ENCODE assay signal across 27 cellular contexts in genomic region chr17:68576137-68576536, GRCh38. TPM values are rescaled to one million over a fixed set of nuclear protein-coding genes. Genes with fewer than 3 reads are reported as not detected.
DNase-seq lines count a peak whose midpoint lies in the region; ATAC-seq and TF ChIP-seq lines count a peak whose summit lies in the region.
"Had no signal": no experiment of that assay in that cellular context is flagged by ENCODE, and none has a peak within 500 bp of the region (broad histone marks: within the 10 kb centered on the region; RNA-seq: fewer than 3 reads in every experiment).

No MANE protein-coding gene starts in this region.

- peak overlapping the region; percentile 60 for H2AK5ac ChIP-seq in neuronal stem cell (ENCODE audit: low read depth, low read length)

- H3K27me3 ChIP-seq in ACC112 (ENCODE audit: insufficient read depth, low read length) = no peaks in the 10 kb centered on the region
- no peaks in the 10 kb centered on the region for H3K27me3 ChIP-seq in HCT116 (ENCODE audit: insufficient read depth, low read length)
- H3K27me3 ChIP-seq in colonic mucosa = no peaks in the 10 kb centered on the region
- H3K27me3 ChIP-seq in neuronal stem cell (ENCODE audit: control insufficient read depth in 3 of 3, insufficient read depth in 3 of 3, low read depth in 1 of 3, low read length in 3 of 3) = peaks cover 0 to 2% (median 0%) of the 10 kb centered on the region in 3 experiments
- H3K27me3 ChIP-seq: BLaER1 treated with 17β-estradiol and CSF1 and Interleukin-3, amounts not matched to agents 10 nM and 100 nM; body of pancreas; tibial artery had no signal

- H3K79me2 ChIP-seq in ACC112 (ENCODE audit: control insufficient read depth, insufficient read depth, low read length, unreplicated experiment) (no peaks in the 10 kb centered on the region), HCT116 (ENCODE audit: insufficient read depth, low read length) (no peaks in the 10 kb centered on the region)

- no peak for TF ChIP-seq POLR2A in HCT116 (IDR thresholded peaks at IDR 0.05; ENCODE audit: borderline replicate concordance, extremely low read depth, insufficient read depth, insufficient read length)

- no peaks in the 10 kb centered on the region for H3K36me3 ChIP-seq in ACC112 (ENCODE audit: insufficient read depth, low read length)
- no peaks in the 10 kb centered on the region for H3K36me3 ChIP-seq in HCT116 (ENCODE audit: control insufficient read depth in 1 of 2, insufficient read depth in 2 of 2, low read length in 2 of 2)
- no peaks in the 10 kb centered on the region for H3K36me3 ChIP-seq in colonic mucosa
- no peaks in the 10 kb centered on the region for H3K36me3 ChIP-seq in neuronal stem cell (replicated peaks in 1 of 2; ENCODE audit: control insufficient read depth in 2 of 2, insufficient read depth in 2 of 2, low read length in 2 of 2)
- H3K36me3 ChIP-seq: BLaER1 treated with 17β-estradiol and CSF1 and Interleukin-3, amounts not matched to agents 10 nM and 100 nM; neutrophil; tibial artery had no signal

- no peaks in the 10 kb centered on the region for H4K20me1 ChIP-seq in HCT116 (ENCODE audit: insufficient read depth)
- H4K20me1 ChIP-seq: BLaER1 treated with 17β-estradiol and CSF1 and Interleukin-3, amounts not matched to agents 10 nM and 100 nM had no signal

- no peaks in the 10 kb centered on the region for H3K9me2 ChIP-seq in HCT116 (ENCODE audit: insufficient read depth)

- no peak overlapping the region for H3K4me2 ChIP-seq in HCT116 (ENCODE audit: low read length)
- no peak overlapping the region for H3K4me2 ChIP-seq in neuronal stem cell (ENCODE audit: insufficient read depth, low read length, poor library complexity, severe bottlenecking)
- H3K4me2 ChIP-seq: BLaER1 treated with 17β-estradiol and CSF1 and Interleukin-3, amounts not matched to agents 10 nM and 100 nM had no signal

- H2BK15ac ChIP-seq in neuronal stem cell (ENCODE audit: low read length) = no peak overlapping the region

- RAD21 ChIA-PET in HCT116 (lab: Charles Lee; ENCODE audit: low non-redundant PET in 1 of 2, low total read pairs in 2 of 2, uncharacterized antibody in 2 of 2, unreplicated experiment in 2 of 2) = no interaction called here

- no CpG with 5 or more reads among the region's 2 CpGs for WGBS in neuronal stem cell (ENCODE audit: extremely low coverage in 2 of 2, insufficient read length in 2 of 2, insufficient replicate concordance in 1 of 2), 2 donors

- no TSS peak for BruUV-seq in HCT116 (replicated peaks; lab: Mats Ljungman, UMichigan)

- no peak overlapping the region for H2AFZ ChIP-seq in ACC112 (ENCODE audit: low read length, unreplicated experiment)
- no peak overlapping the region for H2AFZ ChIP-seq in HCT116 (ENCODE audit: low read depth, low read length, poor library complexity, severe bottlenecking)
- H2AFZ ChIP-seq in neuronal stem cell (ENCODE audit: low read length) = no peak overlapping the region

- peaks cover 46% of the 10 kb centered on the region for H3K4me1 ChIP-seq in ACC112 (ENCODE audit: control insufficient read depth, insufficient read depth, low read length, unreplicated experiment)
- H3K4me1 ChIP-seq in HCT116 (ENCODE audit: control insufficient read depth in 1 of 2, insufficient read depth in 2 of 2, low read length in 2 of 2) = no peaks in the 10 kb centered on the region
- no peaks in the 10 kb centered on the region for H3K4me1 ChIP-seq in colonic mucosa
- H3K4me1 ChIP-seq in neuronal stem cell (ENCODE audit: control insufficient read depth in 2 of 2, insufficient read depth in 1 of 2, low read depth in 1 of 2, low read length in 2 of 2) = no peaks in the 10 kb centered on the region
- H3K4me1 ChIP-seq: body of pancreas had no signal

- CTCF ChIA-PET in HCT116 (lab: Charles Lee) = interaction anchor here (0.9 to 1.1 kb wide), 2 partner anchors 38 to 42 kb away, joined by 3 to 5 read pairs; no protein-coding TSS in a partner anchor

- H3K9ac ChIP-seq in HCT116 (ENCODE audit: low read length) = no peak overlapping the region
- H3K9ac ChIP-seq in colonic mucosa (ENCODE audit: low read depth in 2 of 2, low read length in 2 of 2) = no peak overlapping the region
- no peak overlapping the region for H3K9ac ChIP-seq in neuronal stem cell (ENCODE audit: low read depth, low read length, poor library complexity)
- H3K9ac ChIP-seq: BLaER1 treated with 17β-estradiol and CSF1 and Interleukin-3, amounts not matched to agents 10 nM and 100 nM had no signal

- DNase-seq in HCT116 (ENCODE audit: low read depth, low spot score) = no peak
- no peak for DNase-seq in colonic mucosa
- DNase-seq in neuronal stem cell (ENCODE audit: low spot score) = no peak
- DNase-seq in NCI-H187 treated with DMSO at 0.1 percent for 48 hours (lab: John Stamatoyannopoulos, UW) = no peak
- no peak for DNase-seq in NK-92 treated with Interleukin-12 subunit alpha and Interleukin-12 subunit beta, amount 100 ng/mL, for 24 hours (lab: John Stamatoyannopoulos, UW)
- DNase-seq: activated CD4-positive, CD25-positive, alpha-beta regulatory T cell treated with anti-CD3 and anti-CD28 coated beads, Interleukin-2, amount 50 U/mL, for 72 hours; activated CD8-positive, alpha-beta T cell treated with anti-CD3 and anti-CD28 coated beads, Interleukin-2, amount 10 ng/mL, durations not matched to agents 7 days and 5 days; activated naive CD4-positive, alpha-beta T cell treated with anti-CD3 and anti-CD28 coated beads, Interleukin-2, amount 10 ng/mL, durations not matched to agents 7 days and 5 days; COR-L47; DMS79; HCEC 1CT; left colon; NCI-H1436 treated with DMSO at 0.1 percent for 48 hours; NCI-H2171; NCI-H510A; PC-3; Right ventricle myocardium superior; stimulated activated CD4-positive, alpha-beta T cell treated with anti-CD3 and anti-CD28 coated beads, Interleukin-4, amount 100 ng/mL, for 1 hour; tibial artery had no signal

- H3K23ac ChIP-seq in neuronal stem cell (ENCODE audit: low read depth, low read length, poor library complexity) = no peak overlapping the region

- H3K27ac ChIP-seq in ACC112 (ENCODE audit: low read depth, low read length) = peak overlapping the region; percentile 65; the same call in 1 of the 2 replicates
- no peak overlapping the region for H3K27ac ChIP-seq in HCT116 (ENCODE audit: low read depth, low read length)
- H3K27ac ChIP-seq in colonic mucosa = peak overlapping the region; percentile 34
- H3K27ac ChIP-seq in neuronal stem cell (replicated peaks; ENCODE audit: low read length) = no peak overlapping the region
- H3K27ac ChIP-seq: BLaER1 treated with 17β-estradiol and CSF1 and Interleukin-3, amounts not matched to agents 10 nM and 100 nM; body of pancreas; neutrophil; tibial artery had no signal

- no peak for TF ChIP-seq RAD21 in HCT116 (IDR thresholded peaks at IDR 0.05; ENCODE audit: low read depth)

- intact Hi-C loops in HCT116 (cut with micrococcal nuclease) = no loop called here
- intact Hi-C loops in colonic mucosa (cut with DNase I) = no loop called here

- POLR2A ChIA-PET in HCT116 (lab: Charles Lee) = no interaction called here

- H2BK12ac ChIP-seq in neuronal stem cell (ENCODE audit: low read length) = no peak overlapping the region

- no peak overlapping the region for H3K4me3 ChIP-seq in ACC112 (ENCODE audit: low read depth, low read length)
- no peak overlapping the region for H3K4me3 ChIP-seq in HCT116 (replicated peaks in 1 of 2; ENCODE audit: low read depth in 1 of 2, low read length in 2 of 2)
- no peak overlapping the region for H3K4me3 ChIP-seq in colonic mucosa
- H3K4me3 ChIP-seq in neuronal stem cell (ENCODE audit: low read length in 2 of 2) = no peak overlapping the region
- H3K4me3 ChIP-seq: BLaER1 treated with 17β-estradiol and CSF1 and Interleukin-3, amounts not matched to agents 10 nM and 100 nM; body of pancreas; tibial artery had no signal

- H2BK5ac ChIP-seq in neuronal stem cell (ENCODE audit: low read length) = no peak overlapping the region

- H3K9me3 ChIP-seq in HCT116 (ENCODE audit: control insufficient read depth in 1 of 2, insufficient read depth in 1 of 2, low read depth in 1 of 2, low read length in 2 of 2) (no peaks in the 10 kb centered on the region), colonic mucosa (no peaks in the 10 kb centered on the region), neuronal stem cell (replicated peaks in 1 of 2; ENCODE audit: control insufficient read depth in 2 of 2, insufficient read depth in 1 of 2, low read depth in 1 of 2, low read length in 2 of 2) (no peaks in the 10 kb centered on the region)
- H3K9me3 ChIP-seq: body of pancreas, neutrophil, tibial artery had no signal

- no peak for TF ChIP-seq CTCF in HCT116 (IDR thresholded peaks at IDR 0.05 in 2 of 3, conservative IDR thresholded peaks at IDR 0.05 in 1 of 3; ENCODE audit: borderline replicate concordance in 1 of 3, insufficient read depth in 1 of 3, low read depth in 2 of 3, low read length in 2 of 3)
- no peak for TF ChIP-seq CTCF in colonic mucosa (IDR thresholded peaks at IDR 0.05)

- H2BK120ac ChIP-seq in neuronal stem cell (ENCODE audit: low read depth, low read length) = no peak overlapping the region

- ATAC-seq in HCT116 (0 out of 2 replicates have a peak, but pooled peaks have one; percentile 6), GM18519 (IDR thresholded peaks at IDR 0.05; ENCODE audit: low FRiP score, unreplicated experiment) (no peak)
- ATAC-seq: activated CD8-positive, alpha-beta T cell treated with anti-CD3 and anti-CD28 coated beads, Interleukin-2, amount 10 ng/mL, durations not matched to agents 7 days and 5 days; activated T-helper 17 cell treated with anti-CD3 and anti-CD28 coated beads, Interleukin-2, amount 50 U/mL, for 72 hours; left colon; PC-3 had no signal

- no peaks in the 10 kb centered on the region for H3K79me1 ChIP-seq in neuronal stem cell (ENCODE audit: low read depth, low read length)

- H3K4ac ChIP-seq in neuronal stem cell (ENCODE audit: low read length) = no peak overlapping the region

- no peak overlapping the region for H3K18ac ChIP-seq in neuronal stem cell (ENCODE audit: low read length)

- H4K91ac ChIP-seq in neuronal stem cell (ENCODE audit: low read depth, low read length, poor library complexity) = no peak overlapping the region

- no peak overlapping the region for H3K14ac ChIP-seq in neuronal stem cell (ENCODE audit: low read length)

- no peak overlapping the region for H4K8ac ChIP-seq in neuronal stem cell (ENCODE audit: low read depth, low read length)

TF ChIP-seq in HCT116, 20 proteins besides CTCF, POLR2A, EP300 and RAD21:
- TF ChIP-seq FOSL1 (IDR thresholded peaks at IDR 0.05; ENCODE audit: low read depth) = no peak
- no peak for TF ChIP-seq SRF (IDR thresholded peaks at IDR 0.05; ENCODE audit: low read depth)
- no peak for TF ChIP-seq CBX3 (IDR thresholded peaks at IDR 0.05; ENCODE audit: low read depth)
- no peak for TF ChIP-seq POLR2AphosphoS5 (IDR thresholded peaks at IDR 0.05; ENCODE audit: low read depth, low read length)

RNA-seq across cellular contexts. Expression of gene FAM20A, which starts 25.0 kb away (rescaled TPM):
- total RNA-seq in HCT116 (2021; ENCODE audit: unreplicated experiment) (not detected), colonic mucosa (1 to 10 TPM in 1 of 2 donors, under 1 TPM in 1; 0.72 to 4.1 TPM)
- 0.31 and 0.33 TPM in 2 replicates for polyA plus RNA-seq in HCT116 (2012)
- polyA plus RNA-seq in neuronal stem cell (2013, experiment 1 of 2) = 0.06 TPM
- 0.17 TPM for polyA plus RNA-seq in neuronal stem cell (2013, experiment 2 of 2)
- total RNA-seq: activated CD8-positive, alpha-beta T cell treated with anti-CD3 and anti-CD28 coated beads, Interleukin-2, amount 10 ng/mL, durations not matched to agents 7 days and 5 days; activated T-helper 17 cell treated with anti-CD3 and anti-CD28 coated beads, Interleukin-2, amount 50 U/mL, for 72 hours; glomerular endothelial cell; T-helper 2 cell treated with Interferon-gamma antibody and Interleukin-4, amounts not matched to agents 100 ng/mL and 5 ng/mL, for 36 hours had no signal

Comparison
In these comparisons a context has a peak if more than half of its experiments do, and no peak if none do; other contexts are left out.
1. H3K27ac ChIP-seq: peak in ACC112 (single experiment) and colonic mucosa (single experiment); none in HCT116 (single experiment) and neuronal stem cell (single experiment).